Comparison of ENCODE assay signal across 16 cellular contexts in the genomic region with DNA sequence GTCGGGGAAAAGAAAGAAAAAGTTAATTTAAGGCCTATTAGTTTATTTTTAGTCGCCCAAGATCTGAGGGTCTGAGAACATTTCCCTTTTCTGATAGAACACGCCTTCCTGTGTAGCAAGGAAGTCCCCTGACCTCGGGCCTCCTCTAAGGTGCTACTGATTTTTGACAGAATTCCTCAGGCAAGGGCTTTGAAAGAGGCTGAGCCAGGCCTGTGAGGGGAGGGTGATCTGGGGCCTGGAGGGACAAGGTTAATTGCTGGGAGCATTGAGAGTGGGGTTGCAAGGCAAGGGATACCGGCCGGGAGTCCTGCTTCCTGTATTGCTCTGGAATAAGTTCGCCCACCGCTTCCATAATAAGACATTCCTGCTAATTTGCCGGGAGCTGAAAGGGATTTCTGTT.
"Had no signal": no experiment of that assay in that cellular context is flagged by ENCODE, and none has a peak within 500 bp of the region (broad histone marks: within the 10 kb centered on the region; RNA-seq: fewer than 3 reads in every experiment).

No MANE protein-coding gene starts in this region.

- H3K27me3 ChIP-seq: dorsolateral prefrontal cortex, esophagus muscularis mucosa, transverse colon had no signal

- H3K36me3 ChIP-seq: esophagus muscularis mucosa, left ventricle myocardium inferior, transverse colon had no signal

- H3K4me1 Mint-ChIP-seq: activated CD4-positive, alpha-beta memory T cell treated with anti-CD3 and anti-CD28 coated beads, Interleukin-2, amount 10 ng/mL, durations not matched to agents 7 days and 5 days; activated CD4-positive, alpha-beta T cell treated with anti-CD3 and anti-CD28 coated beads for 36 hours; stimulated activated naive B cell treated with anti-CD40 and anti-IgM and Interleukin-4, amounts not matched to agents 10 μg/mL and 1 μg/mL and 100 μg/mL, for 72 hours had no signal

- DNase-seq: activated CD4-positive, alpha-beta memory T cell treated with anti-CD3 and anti-CD28 coated beads, Interleukin-2, amount 10 ng/mL, durations not matched to agents 7 days and 5 days; activated CD4-positive, alpha-beta T cell treated with anti-CD3 and anti-CD28 coated beads for 36 hours; activated gamma-delta T cell; activated T-cell treated with anti-CD3 and anti-CD28 coated beads, Interleukin-2, amount 50 U/mL, for 48 hours; dorsolateral prefrontal cortex; head of caudate nucleus; left ventricle myocardium inferior; nucleus accumbens; stimulated activated CD4-positive, alpha-beta T cell treated with anti-CD3 and anti-CD28 coated beads, Interleukin-2, amount 100 ng/mL, for 24 hours; stimulated activated naive B cell treated with anti-CD40 and anti-IgM and Interleukin-4, amounts not matched to agents 10 μg/mL and 1 μg/mL and 100 μg/mL, for 72 hours; T-helper 9 cell; transverse colon had no signal

- H3K4me1 ChIP-seq: esophagus muscularis mucosa, transverse colon had no signal

- H3K27ac Mint-ChIP-seq: activated CD4-positive, alpha-beta memory T cell treated with anti-CD3 and anti-CD28 coated beads, Interleukin-2, amount 10 ng/mL, durations not matched to agents 7 days and 5 days; activated CD4-positive, alpha-beta T cell treated with anti-CD3 and anti-CD28 coated beads for 36 hours; activated naive CD8-positive, alpha-beta T cell; progenitor cell of endocrine pancreas; stimulated activated naive B cell treated with anti-CD40 and anti-IgM and Interleukin-4, amounts not matched to agents 10 μg/mL and 1 μg/mL and 100 μg/mL, for 72 hours had no signal

- H3K36me3 Mint-ChIP-seq: activated naive CD8-positive, alpha-beta T cell; stimulated activated naive B cell treated with anti-CD40 and anti-IgM and Interleukin-4, amounts not matched to agents 10 μg/mL and 1 μg/mL and 100 μg/mL, for 72 hours had no signal

- H3K9me3 Mint-ChIP-seq: activated CD4-positive, alpha-beta memory T cell treated with anti-CD3 and anti-CD28 coated beads, Interleukin-2, amount 10 ng/mL, durations not matched to agents 7 days and 5 days; stimulated activated naive B cell treated with anti-CD40 and anti-IgM and Interleukin-4, amounts not matched to agents 10 μg/mL and 1 μg/mL and 100 μg/mL, for 72 hours had no signal

- H3K4me3 ChIP-seq: dorsolateral prefrontal cortex, esophagus muscularis mucosa, left ventricle myocardium inferior, transverse colon had no signal

- H3K27ac ChIP-seq: esophagus muscularis mucosa, left ventricle myocardium inferior, transverse colon, VCaP had no signal

- H3K27me3 Mint-ChIP-seq: activated CD4-positive, alpha-beta memory T cell treated with anti-CD3 and anti-CD28 coated beads, Interleukin-2, amount 10 ng/mL, durations not matched to agents 7 days and 5 days; activated CD4-positive, alpha-beta T cell treated with anti-CD3 and anti-CD28 coated beads for 36 hours; activated naive CD8-positive, alpha-beta T cell had no signal

- H3K4me3 Mint-ChIP-seq: activated CD4-positive, alpha-beta memory T cell treated with anti-CD3 and anti-CD28 coated beads, Interleukin-2, amount 10 ng/mL, durations not matched to agents 7 days and 5 days; activated CD4-positive, alpha-beta T cell treated with anti-CD3 and anti-CD28 coated beads for 36 hours; activated naive CD8-positive, alpha-beta T cell; stimulated activated naive B cell treated with anti-CD40 and anti-IgM and Interleukin-4, amounts not matched to agents 10 μg/mL and 1 μg/mL and 100 μg/mL, for 72 hours had no signal

- H3K9me3 ChIP-seq: esophagus muscularis mucosa, left ventricle myocardium inferior, transverse colon had no signal
